11 cellular contexts compared by ENCODE assay signal in the genomic region with DNA sequence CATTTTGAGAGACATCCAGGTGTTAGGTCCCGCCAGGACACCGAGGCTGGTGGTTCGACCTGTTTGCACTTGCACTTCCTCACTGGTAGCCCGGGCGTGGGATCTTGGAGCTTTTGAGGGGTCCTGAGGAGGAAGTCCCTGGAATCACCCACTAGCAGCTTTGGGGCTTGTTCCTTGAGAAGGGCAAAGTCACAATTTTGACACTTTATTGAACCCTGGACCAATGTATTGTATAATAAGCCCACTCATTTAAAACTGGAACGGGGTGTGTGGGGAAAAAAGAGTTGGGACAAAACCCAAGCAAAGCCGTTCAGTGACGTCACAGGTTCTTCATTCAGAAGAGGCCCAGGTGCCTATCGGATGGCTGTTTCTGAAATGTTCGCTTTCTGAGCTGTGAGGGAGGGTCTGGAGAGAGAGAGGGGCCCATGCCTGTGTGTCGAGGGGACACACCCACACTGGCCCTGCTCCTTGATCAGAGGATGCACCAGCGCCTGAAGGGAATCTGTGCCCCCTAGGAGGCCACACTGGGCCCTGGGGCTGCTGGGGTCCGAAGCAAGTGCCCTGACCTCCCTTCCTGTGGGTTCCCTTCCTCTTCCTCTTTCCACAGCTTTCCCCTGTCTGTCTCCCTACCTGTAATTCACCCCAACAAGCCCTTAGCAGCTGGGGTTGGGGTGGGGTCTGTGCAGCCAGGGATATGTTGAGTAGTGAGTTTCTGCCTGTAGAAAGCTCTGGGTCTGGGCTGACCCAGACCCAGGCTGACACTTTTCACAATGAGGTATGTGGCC. TPM values are rescaled to one million over a fixed set of nuclear protein-coding genes. Genes with fewer than 3 reads are reported as not detected.
DNase-seq lines count a peak whose midpoint lies in the region; ATAC-seq, FAIRE-seq and TF ChIP-seq lines count a peak whose summit lies in the region.
"Had no signal": no experiment of that assay in that cellular context is flagged by ENCODE, and none has a peak within 500 bp of the region (broad histone marks: within the 10 kb centered on the region; RNA-seq: fewer than 3 reads in every experiment).

No MANE protein-coding gene starts in this region.

- peaks cover 0 to 87% (median 60%) of the 10 kb centered on the region in 4 donors for H3K4me1 ChIP-seq in tibial nerve

- ATAC-seq in activated T-cell treated with anti-CD3 and anti-CD28 coated beads, Interleukin-2, amount 50 U/mL, for 72 hours (replicated peaks in 1 of 2) = no peak

- peak overlapping the region; percentile 80 to 97 (median 93) for H3K27ac ChIP-seq in tibial nerve
- H3K27ac ChIP-seq: HL-60 had no signal

- H3K9me3 ChIP-seq in tibial nerve = no peaks in the 10 kb centered on the region

- DNase-seq in activated naive CD4-positive, alpha-beta T cell treated with anti-CD3 and anti-CD28 coated beads, Interleukin-2, amount 10 ng/mL, durations not matched to agents 7 days and 5 days = peak; percentile 20
- DNase-seq in activated naive CD4-positive, alpha-beta T cell treated with anti-CD3 and anti-CD28 coated beads, Interleukin-2, amount 50 U/mL, for 16 hours = no peak
- no peak for DNase-seq in activated T-cell treated with anti-CD3 and anti-CD28 coated beads, Interleukin-2, amount 50 U/mL, for 72 hours
- DNase-seq in immature natural killer cell (no peak), tibial nerve (ENCODE audit: low spot score in 2 of 2) (no peak), GM03348 (ENCODE audit: low spot score) (no peak), GM19239 (ENCODE audit: insufficient read length, low spot score) (no peak)
- no peak for DNase-seq in effector CD4-positive, alpha-beta T cell
- DNase-seq: T1000 had no signal

- no peaks in the 10 kb centered on the region for H3K27me3 Mint-ChIP-seq in activated naive CD4-positive, alpha-beta T cell treated with anti-CD3 and anti-CD28 coated beads, Interleukin-2, amount 10 ng/mL, durations not matched to agents 7 days and 5 days
- H3K27me3 Mint-ChIP-seq in activated T-cell treated with anti-CD3 and anti-CD28 coated beads, Interleukin-2, amount 50 U/mL, for 72 hours (ENCODE audit: low read depth) = no peaks in the 10 kb centered on the region
- peaks cover 4 to 6% (median 6%) of the 10 kb centered on the region in 3 donors for H3K27me3 Mint-ChIP-seq in immature natural killer cell (ENCODE audit: low read depth in 3 of 3)

- no peak for FAIRE-seq in GM19239 (lab: Jason Lieb, UNC)
- FAIRE-seq: H54 had no signal

- TF ChIP-seq CTCF in tibial nerve (IDR thresholded peaks at IDR 0.05) = no peak

- TF ChIP-seq POLR2A in tibial nerve (IDR thresholded peaks at IDR 0.05) = no peak

- H3K27ac Mint-ChIP-seq in activated naive CD4-positive, alpha-beta T cell treated with anti-CD3 and anti-CD28 coated beads, Interleukin-2, amount 10 ng/mL, durations not matched to agents 7 days and 5 days = peak overlapping the region; percentile 95
- H3K27ac Mint-ChIP-seq in activated T-cell treated with anti-CD3 and anti-CD28 coated beads, Interleukin-2, amount 50 U/mL, for 72 hours = peak overlapping the region; percentile 85
- peak overlapping the region; percentile 78 to 96 (median 93) for H3K27ac Mint-ChIP-seq in immature natural killer cell

- CTCF ChIA-PET in activated naive CD4-positive, alpha-beta T cell treated with anti-CD3 and anti-CD28 coated beads, Interleukin-2, amount 10 ng/mL, durations not matched to agents 7 days and 5 days (lab: Charles Lee) = interaction anchor here (1.0 to 20.7 kb wide), 4 partner anchors 10 to 56 kb away, joined by 3 to 285 read pairs (median 4); no protein-coding TSS in a partner anchor

- H3K36me3 Mint-ChIP-seq in activated naive CD4-positive, alpha-beta T cell treated with anti-CD3 and anti-CD28 coated beads, Interleukin-2, amount 10 ng/mL, durations not matched to agents 7 days and 5 days = no peaks in the 10 kb centered on the region
- no peaks in the 10 kb centered on the region for H3K36me3 Mint-ChIP-seq in activated T-cell treated with anti-CD3 and anti-CD28 coated beads, Interleukin-2, amount 50 U/mL, for 72 hours (ENCODE audit: insufficient read depth in 2 of 2)
- H3K36me3 Mint-ChIP-seq in immature natural killer cell = no peaks in the 10 kb centered on the region

- H3K9me3 Mint-ChIP-seq in activated naive CD4-positive, alpha-beta T cell treated with anti-CD3 and anti-CD28 coated beads, Interleukin-2, amount 10 ng/mL, durations not matched to agents 7 days and 5 days = no peaks in the 10 kb centered on the region
- no peaks in the 10 kb centered on the region for H3K9me3 Mint-ChIP-seq in activated T-cell treated with anti-CD3 and anti-CD28 coated beads, Interleukin-2, amount 50 U/mL, for 72 hours
- no peaks in the 10 kb centered on the region for H3K9me3 Mint-ChIP-seq in immature natural killer cell

- H3K27me3 ChIP-seq in tibial nerve = no peaks in the 10 kb centered on the region

- peaks cover 88% of the 10 kb centered on the region for H3K4me1 Mint-ChIP-seq in activated naive CD4-positive, alpha-beta T cell treated with anti-CD3 and anti-CD28 coated beads, Interleukin-2, amount 10 ng/mL, durations not matched to agents 7 days and 5 days
- H3K4me1 Mint-ChIP-seq in activated T-cell treated with anti-CD3 and anti-CD28 coated beads, Interleukin-2, amount 50 U/mL, for 72 hours (ENCODE audit: low read depth) = peaks cover 92% of the 10 kb centered on the region
- H3K4me1 Mint-ChIP-seq in immature natural killer cell = peaks cover 88 to 94% of the 10 kb centered on the region in 2 donors

- H3K36me3 ChIP-seq in tibial nerve = no peaks in the 10 kb centered on the region

- H3K4me3 Mint-ChIP-seq in activated naive CD4-positive, alpha-beta T cell treated with anti-CD3 and anti-CD28 coated beads, Interleukin-2, amount 10 ng/mL, durations not matched to agents 7 days and 5 days = peak overlapping the region; percentile 86
- peak overlapping the region; percentile 90 to 93 for H3K4me3 Mint-ChIP-seq in activated T-cell treated with anti-CD3 and anti-CD28 coated beads, Interleukin-2, amount 50 U/mL, for 72 hours
- H3K4me3 Mint-ChIP-seq in immature natural killer cell = peak overlapping the region; percentile 82 to 97 (median 92)

- H3K4me3 ChIP-seq in tibial nerve = peak overlapping the region; percentile 66 to 95 (median 84)

- no peak for TF ChIP-seq EP300 in tibial nerve (IDR thresholded peaks at IDR 0.05)

- WGBS in tibial nerve, 2 donors = 59 to 76% methylated on average over 13 of the region's 13 CpGs

RNA-seq across cellular contexts. Expression of gene LPIN1, which starts 2.6 kb away (rescaled TPM):
- total RNA-seq in activated T-cell treated with anti-CD3 and anti-CD28 coated beads, Interleukin-2, amount 50 U/mL, for 72 hours = 10 to 100 TPM; 45.4 to 63.2 TPM
- 10 to 100 TPM; 14.1 to 34.0 (median 16.3) TPM for polyA plus RNA-seq in immature natural killer cell
- 100 to 1,000 TPM; 170 to 202 (median 172) TPM for total RNA-seq in tibial nerve
